ENCODE assay signal across 8 cellular contexts in genomic region chr1:184052194-184052559, GRCh38. TPM values are rescaled to one million over a fixed set of nuclear protein-coding genes. Genes with fewer than 3 reads are reported as not detected.
DNase-seq lines count a peak whose midpoint lies in the region; ATAC-seq and TF ChIP-seq lines count a peak whose summit lies in the region.

No MANE protein-coding gene starts in this region.

- H3K23me2 ChIP-seq in H9 (ENCODE audit: insufficient read length, low read depth, low read length, poor library complexity, severe bottlenecking): peaks cover 4% of the 10 kb centered on the region

- WGBS in H9 (ENCODE audit: extremely low coverage, insufficient read length, low lambda C conversion rate): no CpG with 5 or more reads among the region's 7 CpGs

- no peaks in the 10 kb centered on the region for H3K79me1 ChIP-seq in H9 (ENCODE audit: insufficient read depth, low read depth, low read length, poor library complexity, severe bottlenecking)

- intact Hi-C loops in lower lobe of right lung (cut with DNase I): no loop called here

- no peak overlapping the region for H2BK20ac ChIP-seq in H9 (ENCODE audit: low read depth, low read length, poor library complexity, severe bottlenecking)

- H2BK5ac ChIP-seq in H9 (ENCODE audit: insufficient read length, low read length): no peak overlapping the region

- no peak overlapping the region for H3K23ac ChIP-seq in H9 (ENCODE audit: insufficient read length, low read depth, low read length)

- H3K9me3 ChIP-seq in H9 (ENCODE audit: control insufficient read depth, low read depth, low read length) (no peaks in the 10 kb centered on the region), lower lobe of right lung (no peaks in the 10 kb centered on the region)

- peak overlapping the region; percentile 94 to 99 (median 98); a peak in 4 of 7 replicates for H3K27ac Mint-ChIP-seq in H9

- H3K27me3 ChIP-seq in ACC112 (ENCODE audit: insufficient read depth, low read length): no peaks in the 10 kb centered on the region
- no peaks in the 10 kb centered on the region for H3K27me3 ChIP-seq in H9 (ENCODE audit: insufficient read depth, low read length)
- no peaks in the 10 kb centered on the region for H3K27me3 ChIP-seq in lower lobe of right lung (ENCODE audit: low read depth)

- H3K4me3 ChIP-seq in ACC112 (ENCODE audit: low read depth, low read length) (peak overlapping the region; percentile 91), lower lobe of right lung (peak overlapping the region; percentile 90)

- peak overlapping the region; percentile 88 for H3K9ac ChIP-seq in H9 (ENCODE audit: extremely low read depth, insufficient read length, low read length)

- peak overlapping the region; percentile 88 to 95 for H3K4me3 Mint-ChIP-seq in H9

- H4K8ac ChIP-seq in H9 (replicated peaks; ENCODE audit: insufficient read length, low read depth, low read length): no peak overlapping the region

- peaks cover 48 to 57% of the 10 kb centered on the region in 2 experiments for H3K4me1 Mint-ChIP-seq in H9

- peak overlapping the region; percentile 65 for H3K27ac ChIP-seq in ACC112 (ENCODE audit: low read depth, low read length)
- H3K27ac ChIP-seq in H9 (ENCODE audit: insufficient read length, low read depth, low read length): no peak overlapping the region
- H3K27ac ChIP-seq in angular gyrus (ENCODE audit: low read depth, low read length): peak overlapping the region; percentile 77
- H3K27ac ChIP-seq in lower lobe of right lung: peak overlapping the region; percentile 91

- peaks cover 7 to 20% (median 10%) of the 10 kb centered on the region in 3 experiments for H3K36me3 Mint-ChIP-seq in H9 (ENCODE audit: insufficient read depth in 1 of 3, low read depth in 3 of 3)

- no peaks in the 10 kb centered on the region for H4K20me1 ChIP-seq in H9 (ENCODE audit: control insufficient read depth, insufficient read depth, insufficient read length)

- H3K36me3 ChIP-seq in ACC112 (ENCODE audit: insufficient read depth, low read length) (peaks cover 9% of the 10 kb centered on the region), lower lobe of right lung (peaks cover 14% of the 10 kb centered on the region)

- H2BK120ac ChIP-seq in H9 (ENCODE audit: low read depth, low read length, poor library complexity, severe bottlenecking): no peak overlapping the region

- no peak overlapping the region for H4K91ac ChIP-seq in H9 (ENCODE audit: insufficient read length, low read depth, low read length)

- no peak overlapping the region for H4K5ac ChIP-seq in H9 (ENCODE audit: insufficient read length, low read depth, low read length)

- H3K4me2 ChIP-seq in H9 (ENCODE audit: insufficient read depth, insufficient read length, low read length): peak overlapping the region; percentile 67

- peaks cover 3% of the 10 kb centered on the region for H3K27me3 Mint-ChIP-seq in H9 (ENCODE audit: low read depth)

- H3K56ac ChIP-seq in H9 (ENCODE audit: insufficient read length, low read depth, low read length): no peak overlapping the region

- H3K9me3 Mint-ChIP-seq in H9: no peaks in the 10 kb centered on the region; a peak in 2 of 5 replicates

- H3K4me1 ChIP-seq in ACC112 (ENCODE audit: control insufficient read depth, insufficient read depth, low read length, unreplicated experiment): peaks cover 27% of the 10 kb centered on the region
- peaks cover 3% of the 10 kb centered on the region; the same call in 1 of the 2 replicates for H3K4me1 ChIP-seq in H9 (ENCODE audit: insufficient read depth, low read length)
- peaks cover 27% of the 10 kb centered on the region for H3K4me1 ChIP-seq in lower lobe of right lung

- H2BK15ac ChIP-seq in H9 (ENCODE audit: low read depth, low read length): no peak overlapping the region

- ATAC-seq in lower lobe of right lung: no peak

- no peak overlapping the region for H2AK5ac ChIP-seq in H9 (ENCODE audit: insufficient read length, low read length)

- H2AFZ ChIP-seq in ACC112 (ENCODE audit: low read length, unreplicated experiment): peak overlapping the region; percentile 93
- H2AFZ ChIP-seq in H9 (ENCODE audit: low read length): no peak overlapping the region

- no peak overlapping the region for H2BK12ac ChIP-seq in H9 (ENCODE audit: insufficient read length, low read depth, low read length)

- H3K79me2 ChIP-seq in ACC112 (ENCODE audit: control insufficient read depth, insufficient read depth, low read length, unreplicated experiment) (peaks cover 31% of the 10 kb centered on the region), H9 (ENCODE audit: insufficient read depth, low read length) (no peaks in the 10 kb centered on the region)

- H3K4ac ChIP-seq in H9 (ENCODE audit: low read depth, low read length): no peak overlapping the region

- no peak overlapping the region for H3T11ph ChIP-seq in H9 (ENCODE audit: low read length)

- DNase-seq in H9: no peak
- DNase-seq in lower lobe of right lung: no peak
- no peak for DNase-seq in NCI-H187 treated with DMSO at 0.1 percent for 48 hours (lab: John Stamatoyannopoulos, UW)
- no peak for DNase-seq in SK-N-DZ (ENCODE audit: low spot score)
- DNase-seq in NCI-H446 treated with DMSO at 0.1 percent for 48 hours (lab: John Stamatoyannopoulos, UW): no peak
- DNase-seq in 8988T: no peak

- H3K18ac ChIP-seq in H9 (ENCODE audit: insufficient read length, low read depth, low read length): no peak overlapping the region

- TF ChIP-seq CTCF in H9 (conservative IDR thresholded peaks at IDR 0.05) (no peak), lower lobe of right lung (IDR thresholded peaks at IDR 0.05) (no peak)

- H3K14ac ChIP-seq in H9 (ENCODE audit: insufficient read depth, low read length): no peak overlapping the region

RNA-seq across cellular contexts. Expression of gene TSEN15, which starts 0.6 kb away (rescaled TPM):
- total RNA-seq in H9 (2021) (20.1 and 21.9 TPM in 2 replicates), lower lobe of right lung (28.6 TPM)
- 73.6 and 89.2 TPM in 2 replicates for polyA plus RNA-seq in SK-N-DZ (2014; cell fraction: cytosol; rRNA removed)
- polyA plus RNA-seq in SK-N-DZ (2014; cell fraction: nucleus; rRNA removed): 46.6 and 74.9 TPM in 2 replicates

RNA-seq across cellular contexts. Expression of gene COLGALT2, which starts 14.6 kb away (rescaled TPM):
- total RNA-seq in H9 (2021) (1.2 and 1.4 TPM in 2 replicates), lower lobe of right lung (3.2 TPM)
- polyA plus RNA-seq in SK-N-DZ (2014; cell fraction: cytosol; rRNA removed): 1.5 and 2.4 TPM in 2 replicates
- 1.5 and 3.1 TPM in 2 replicates for polyA plus RNA-seq in SK-N-DZ (2014; cell fraction: nucleus; rRNA removed)
